In the genomic region with DNA sequence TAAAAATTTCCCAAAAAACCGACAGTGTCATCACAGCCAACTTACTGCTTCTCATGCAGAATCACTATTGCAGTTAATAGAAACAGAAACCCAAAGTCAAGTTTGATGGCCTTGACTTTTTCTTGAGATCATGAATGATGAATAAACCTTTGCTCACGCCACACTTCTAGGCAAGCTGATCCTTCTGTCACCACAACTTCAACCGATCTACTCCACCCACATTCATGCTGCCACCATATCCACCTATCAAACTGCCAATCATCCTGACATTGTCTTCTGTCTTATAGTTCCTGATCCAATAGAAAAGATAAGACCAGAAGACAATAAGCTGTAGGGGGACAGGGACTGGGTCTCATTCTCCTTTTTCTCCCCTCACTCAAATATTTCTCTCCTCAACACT, we compare ENCODE assay signal across 32 cellular contexts.
"Had no signal": no experiment of that assay in that cellular context is flagged by ENCODE, and none has a peak within 500 bp of the region (broad histone marks: within the 10 kb centered on the region; RNA-seq: fewer than 3 reads in every experiment).

No MANE protein-coding gene starts in this region.

- H3K4me3 ChIP-seq: cardiac muscle cell, Peyer's patch, SJSA1 had no signal

- H3K36me3 ChIP-seq: cardiac muscle cell, Peyer's patch, SJSA1 had no signal

- FAIRE-seq: TTC549 had no signal

- H3K4me2 ChIP-seq: KMS-11, SK-N-SH had no signal

- H3K27me3 ChIP-seq: cardiac muscle cell, Peyer's patch, SJSA1 had no signal

- ATAC-seq: activated CD8-positive, alpha-beta T cell treated with anti-CD3 and anti-CD28 coated beads, Interleukin-2, amount 10 ng/mL, durations not matched to agents 7 days and 5 days; activated naive CD8-positive, alpha-beta T cell treated with anti-CD3 and anti-CD28 coated beads, Interleukin-2, amount 50 U/mL, for 24 hours; activated T-cell treated with anti-CD3 and anti-CD28 coated beads, Interleukin-2, amount 50 U/mL, for 4 hours; PC-3; WTC11 had no signal

- H3K9ac ChIP-seq: KMS-11, SK-N-SH had no signal

- H3K9me3 ChIP-seq: Peyer's patch, SJSA1 had no signal

- DNase-seq: activated CD4-positive, alpha-beta T cell treated with anti-CD3 and anti-CD28 coated beads for 1 hour; activated CD4-positive, alpha-beta T cell treated with anti-CD3 and anti-CD28 coated beads, Interleukin-2, amount 10 ng/mL, durations not matched to agents 24 days and 14 days; activated CD4-positive, alpha-beta T cell treated with anti-CD3 and anti-CD28 coated beads, Interleukin-2, amount 50 U/mL, for 48 hours; activated CD8-positive, alpha-beta T cell treated with anti-CD3 and anti-CD28 coated beads, Interleukin-2, amount 10 ng/mL, durations not matched to agents 7 days and 5 days; activated effector memory CD4-positive, alpha-beta T cell treated with Interleukin-2 at 50 U/mL for 16 hours; activated naive CD4-positive, alpha-beta T cell treated with anti-CD3 and anti-CD28 coated beads, Interleukin-2, amount 10 ng/mL, durations not matched to agents 7 days and 5 days; activated naive CD8-positive, alpha-beta T cell treated with anti-CD3 and anti-CD28 coated beads, Interleukin-2, amount 50 U/mL, for 24 hours; activated T-cell treated with anti-CD3 and anti-CD28 coated beads for 4 hours; activated T-cell treated with anti-CD3 and anti-CD28 coated beads, Interleukin-2, amount 50 U/mL, for 4 hours; anterior cingulate cortex; MM.1S; NCI-H1092 treated with DMSO at 0.1 percent for 48 hours; NCI-H1417; NCI-H146; NCI-H187; NCI-H2029 treated with DMSO at 0.1 percent for 48 hours; NCI-H2107; NCI-H2171; NCI-H510A; NCI-H526; NCI-H748 treated with DMSO at 0.1 percent for 48 hours; NK-92 treated with Interleukin-12 subunit alpha and Interleukin-12 subunit beta, amount 100 ng/mL, for 24 hours; PC-3; Peyer's patch; RPMI8226; SHP77 treated with DMSO at 0.1 percent for 48 hours; SK-N-SH had no signal

- H3K4me1 ChIP-seq: Peyer's patch, SJSA1 had no signal

- H3K27ac ChIP-seq: cardiac muscle cell, KMS-11, Peyer's patch, SJSA1 had no signal
